ENCODE assay signal across 1 cellular context in genomic region chr17:3728099-3728498, GRCh38. TPM values are rescaled to one million over a fixed set of nuclear protein-coding genes. Genes with fewer than 3 reads are reported as not detected.
"Had no signal": no experiment of that assay in that cellular context is flagged by ENCODE, and none has a peak within 500 bp of the region (broad histone marks: within the 10 kb centered on the region; RNA-seq: fewer than 3 reads in every experiment).

No MANE protein-coding gene starts in this region.

RNA-seq across cellular contexts. Expression of gene P2RX5, which starts 32.1 kb away (rescaled TPM):
- total RNA-seq: SJSA1 had no signal
